1 cellular context compared by ENCODE assay signal in the genomic region with DNA sequence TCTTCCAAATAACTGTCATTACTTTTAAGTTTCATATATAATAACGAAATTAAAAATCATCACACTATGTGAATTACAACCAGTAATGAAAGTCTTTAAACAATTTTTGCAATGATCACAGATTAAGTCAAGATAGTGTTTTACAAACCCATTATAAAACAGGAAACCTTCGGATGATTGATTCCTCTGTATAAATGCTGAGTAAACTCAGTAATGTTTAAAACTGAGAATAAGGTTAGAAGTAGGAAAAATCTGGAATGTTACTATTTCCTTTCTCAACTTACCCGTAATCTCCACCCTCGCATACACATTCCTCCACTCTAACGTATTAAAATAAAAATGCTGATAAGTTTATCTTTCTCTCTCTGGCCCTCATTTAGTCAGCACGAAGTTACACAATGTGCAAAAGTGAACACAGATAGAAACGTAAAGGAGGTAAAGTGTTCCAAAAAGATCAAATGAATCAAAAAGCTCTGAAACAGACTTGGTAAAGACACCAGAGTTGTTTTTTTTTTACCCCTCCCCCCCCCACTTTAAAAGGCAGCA.
A peak's percentile ranks its signal among the peaks of the same experiment; 100 is the strongest.
TF ChIP-seq lines count a peak whose summit lies in the region.

No MANE protein-coding gene starts in this region.

TF ChIP-seq in HepG2, 621 proteins besides CTCF, POLR2A, EP300 and RAD21:
- TF ChIP-seq MAFK (conservative IDR thresholded peaks at IDR 0.05 in 1 of 2, IDR thresholded peaks at IDR 0.05 in 1 of 2; ENCODE audit: low read length in 2 of 2) (0 out of 4 replicates have a peak, but pooled peaks of 1 of the 2 experiments have one; percentile 4), ONECUT2 (CRISPR knock-in tag; IDR thresholded peaks at IDR 0.05) (no peak)
